In the genomic region with DNA sequence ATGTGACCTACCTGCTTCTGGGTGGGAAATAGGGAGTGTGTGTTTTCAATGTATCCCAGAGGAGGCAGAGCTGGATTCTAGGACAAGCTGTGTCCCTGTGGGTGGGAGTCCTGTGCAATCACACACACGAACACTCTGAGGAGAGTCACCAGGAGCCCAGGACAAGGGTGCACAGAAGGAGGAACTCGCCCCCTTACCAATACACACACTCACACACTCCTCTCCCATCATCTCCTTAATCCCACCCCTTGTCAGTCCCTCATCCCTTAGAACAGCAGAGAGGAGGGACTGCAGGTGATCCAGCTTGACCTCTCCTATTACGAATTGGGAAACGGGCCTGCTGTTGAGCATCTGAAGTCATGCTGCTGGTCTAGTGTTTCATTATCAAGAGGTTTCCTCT, we compare ENCODE assay signal across 29 cellular contexts. TPM values are rescaled to one million over a fixed set of nuclear protein-coding genes. Genes with fewer than 3 reads are reported as not detected.
"Had no signal": no experiment of that assay in that cellular context is flagged by ENCODE, and none has a peak within 500 bp of the region (broad histone marks: within the 10 kb centered on the region; RNA-seq: fewer than 3 reads in every experiment).

No MANE protein-coding gene starts in this region.

- ATAC-seq: foreskin keratinocyte; heart left ventricle; left colon; left ventricle myocardium superior; lower lobe of right lung; natural killer cell; pancreas; right lobe of liver; stimulated activated naive B cell treated with anti-CD40 and anti-IgM and Interleukin-4, amounts not matched to agents 10 μg/mL and 1 μg/mL and 100 μg/mL, for 72 hours had no signal

- H3K4me3 ChIP-seq: colonic mucosa, esophagus muscularis mucosa, gastroesophageal sphincter, heart left ventricle, hepatocyte, lower lobe of right lung, pancreas, right lobe of liver, thyroid gland, vagina had no signal

- H3K36me3 ChIP-seq: colonic mucosa, right lobe of liver had no signal

- H3K4me2 ChIP-seq: hepatocyte had no signal

- H3K9me3 ChIP-seq: colonic mucosa, esophagus muscularis mucosa, gastroesophageal sphincter, heart left ventricle, lower lobe of right lung, pancreas, right lobe of liver, thyroid gland, vagina had no signal

- DNase-seq: colonic mucosa; effector memory CD4-positive, alpha-beta T cell; foreskin keratinocyte; heart left ventricle; left colon; left ventricle myocardium superior; lower lobe of right lung; natural killer cell; occipital lobe; pancreas; retina; small intestine; stimulated activated CD4-positive, alpha-beta T cell treated with anti-CD3 and anti-CD28 coated beads, Interleukin-15, amount 100 ng/mL, for 24 hours; stimulated activated CD4-positive, alpha-beta T cell treated with anti-CD3 and anti-CD28 coated beads, Interleukin-2, amount 100 ng/mL, for 48 hours; stimulated activated naive B cell treated with anti-CD40 and anti-IgM and Interleukin-4, amounts not matched to agents 10 μg/mL and 1 μg/mL and 100 μg/mL, for 72 hours; thyroid gland had no signal

- H2AFZ ChIP-seq: hepatocyte had no signal

- H3K4me1 ChIP-seq: colonic mucosa, foreskin keratinocyte, pancreas, thyroid gland, vagina had no signal

- H3K27ac ChIP-seq: colonic mucosa, foreskin keratinocyte, heart left ventricle, hepatocyte, lower lobe of right lung, pancreas, right lobe of liver, thyroid gland, vagina had no signal

- H3K27me3 ChIP-seq: colonic mucosa, esophagus muscularis mucosa, foreskin keratinocyte, gastroesophageal sphincter, heart left ventricle, hepatocyte, pancreas, right lobe of liver, thyroid gland, vagina had no signal

RNA-seq across cellular contexts. Expression of gene MYBPHL, which starts 8.5 kb away (rescaled TPM):
- total RNA-seq: colonic mucosa, endothelial cell of umbilical vein, epithelial cell of proximal tubule, esophagus muscularis mucosa, fibroblast of lung, kidney epithelial cell, left colon, mononuclear cell, natural killer cell, occipital lobe, pulmonary artery endothelial cell, right lobe of liver, temporal lobe, thyroid gland, ureter, vagina had no signal
- polyA plus RNA-seq: endothelial cell of umbilical vein, fibroblast of lung had no signal
